Comparison of ENCODE assay signal across 2 cellular contexts in the genomic region with DNA sequence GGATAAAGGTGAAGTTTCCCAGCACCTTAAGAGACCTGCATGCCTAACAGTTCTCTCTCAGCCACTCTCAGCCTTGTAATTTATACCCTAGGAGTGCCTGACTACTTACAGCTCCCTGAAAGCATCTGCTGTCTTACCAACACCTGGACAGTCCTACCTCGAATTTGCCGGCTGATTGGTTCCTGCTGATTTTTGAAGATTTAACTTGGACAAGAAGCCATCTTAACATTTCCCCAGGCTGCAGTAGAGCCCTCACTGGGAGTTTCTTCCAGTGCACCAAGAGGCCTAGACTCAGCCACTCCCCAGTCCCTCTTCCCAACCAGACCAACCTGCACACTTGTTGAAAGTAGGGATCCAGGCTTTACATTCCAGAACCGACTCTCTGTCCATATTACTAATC.
TF ChIP-seq lines count a peak whose summit lies in the region.

No MANE protein-coding gene starts in this region.

TF ChIP-seq in GM23338, 12 proteins besides CTCF, POLR2A, EP300 and RAD21:
- TF ChIP-seq JUNB (IDR thresholded peaks at IDR 0.05; ENCODE audit: unreplicated experiment) (no peak), ZNF114 (CRISPR knock-in tag; IDR thresholded peaks at IDR 0.05) (no peak), EZH2 (IDR thresholded peaks at IDR 0.05; ENCODE audit: low read depth, unreplicated experiment) (no peak), POLR2AphosphoS5 (IDR thresholded peaks at IDR 0.05; ENCODE audit: low read depth) (no peak), NANOG (IDR thresholded peaks at IDR 0.05; ENCODE audit: borderline replicate concordance) (no peak), EZH2phosphoT487 (IDR thresholded peaks at IDR 0.05; ENCODE audit: unreplicated experiment) (no peak), ZNF331 (CRISPR knock-in tag; IDR thresholded peaks at IDR 0.05; ENCODE audit: low read depth) (no peak)

TF ChIP-seq in H1, 55 proteins besides CTCF, POLR2A, EP300 and RAD21:
- TF ChIP-seq HDAC6 (IDR thresholded peaks at IDR 0.05; ENCODE audit: low read depth, low read length), result no peak
- TF ChIP-seq RBBP5 (IDR thresholded peaks at IDR 0.05; ENCODE audit: borderline replicate concordance, low read depth, low read length), result no peak
- TF ChIP-seq GABPA (IDR thresholded peaks at IDR 0.05; ENCODE audit: borderline replicate concordance, insufficient read depth, low read length), result no peak
- no peak for TF ChIP-seq SIX5 (IDR thresholded peaks at IDR 0.05; ENCODE audit: low read depth, low read length)
TF ChIP-seq in H1: peak in this region for 0.
